Comparison of ENCODE assay signal across 29 cellular contexts in the genomic region with DNA sequence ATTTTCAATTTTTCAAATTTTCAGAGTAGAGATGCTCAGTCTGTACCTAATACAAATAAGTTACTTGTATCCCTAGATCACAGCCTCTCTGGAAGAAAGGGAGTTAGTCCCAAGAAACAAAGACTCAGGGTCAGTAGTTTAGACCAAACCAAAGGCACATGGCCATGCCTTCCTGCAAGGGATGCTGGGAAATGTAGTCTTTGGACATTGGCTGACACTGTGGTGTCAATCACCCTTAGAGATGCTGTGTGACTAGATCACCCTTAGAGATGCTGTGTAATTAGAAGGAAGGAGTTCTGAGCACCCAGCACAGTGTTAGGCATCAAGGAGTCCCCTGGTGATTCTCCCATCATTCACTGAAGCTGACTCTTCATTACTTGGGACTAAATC.
A peak's percentile ranks its signal among the peaks of the same experiment; 100 is the strongest.
DNase-seq lines count a peak whose midpoint lies in the region; ATAC-seq, FAIRE-seq and TF ChIP-seq lines count a peak whose summit lies in the region.
"Had no signal": no experiment of that assay in that cellular context is flagged by ENCODE, and none has a peak within 500 bp of the region (broad histone marks: within the 10 kb centered on the region; RNA-seq: fewer than 3 reads in every experiment).

No MANE protein-coding gene starts in this region.

- no peak overlapping the region for H2AFZ ChIP-seq in HepG2 (ENCODE audit: low read length)

- H3K27ac ChIP-seq in HepG2 (ENCODE audit: extremely low read length, insufficient read depth, low read length) (no peak overlapping the region), right lobe of liver (no peak overlapping the region), brain microvascular endothelial cell (peak overlapping the region; percentile 100)
- H3K27ac ChIP-seq: foreskin keratinocyte, heart right ventricle, KMS-11, upper lobe of right lung had no signal

- H3K79me2 ChIP-seq in HepG2 (ENCODE audit: insufficient read depth, low read length), result no peaks in the 10 kb centered on the region

- H3K4me3 ChIP-seq in HepG2 (replicated peaks in 1 of 3; ENCODE audit: insufficient read depth in 1 of 3, low read depth in 2 of 3, low read length in 3 of 3) (no peak overlapping the region), right lobe of liver (no peak overlapping the region), NB4 (ENCODE audit: low read depth, low read length) (no peak overlapping the region), brain microvascular endothelial cell (ENCODE audit: low read depth, low read length) (no peak overlapping the region)
- H3K4me3 ChIP-seq: heart right ventricle, skin epidermis, upper lobe of right lung had no signal

- POLR2A ChIA-PET in HepG2 (lab: Yijun Ruan, JAX), result no interaction called here

- H3K4me3 Mint-ChIP-seq in progenitor cell of endocrine pancreas (ENCODE audit: low read depth), result no peak overlapping the region
- H3K4me3 Mint-ChIP-seq: naive B cell, T-cell had no signal

- no peak for TF ChIP-seq EP300 in HepG2 (IDR thresholded peaks at IDR 0.05; ENCODE audit: low read depth in 2 of 2, low read length in 2 of 2)
- TF ChIP-seq EP300 in HepG2 (CRISPR knock-in tag; IDR thresholded peaks at IDR 0.05; ENCODE audit: borderline replicate concordance), result no peak

- H3K36me3 ChIP-seq in HepG2 (replicated peaks in 1 of 2; ENCODE audit: control insufficient read depth in 1 of 2, insufficient read depth in 2 of 2, low read length in 2 of 2) (no peaks in the 10 kb centered on the region), right lobe of liver (no peaks in the 10 kb centered on the region), brain microvascular endothelial cell (replicated peaks) (no peaks in the 10 kb centered on the region)
- H3K36me3 ChIP-seq: heart right ventricle, upper lobe of right lung had no signal

- H3K4me2 ChIP-seq in HepG2 (ENCODE audit: low read depth, low read length), result no peak overlapping the region
- H3K4me2 ChIP-seq: KMS-11 had no signal

- in situ Hi-C loops in HepG2 (cut with HindIII; ENCODE audit: extremely low pct_ligation_motif_present, low pct_unique_long_range_greater_than_20kb), result no loop called here
- in situ Hi-C loops in brain microvascular endothelial cell (cut with HindIII; ENCODE audit: low pct_ligation_motif_present, low sequenced_read_pairs), result no loop called here

- H3K9ac ChIP-seq in HepG2 (ENCODE audit: insufficient read depth, low read depth, low read length), result no peak overlapping the region
- H3K9ac ChIP-seq: KMS-11 had no signal

- DNase-seq in HepG2 (ENCODE audit: low spot score) (no peak), right lobe of liver (no peak), NB4 (ENCODE audit: low read depth) (peak; percentile 23), brain microvascular endothelial cell (peak; percentile 63), NOMO-1 (lab: John Stamatoyannopoulos, UW; ENCODE audit: unreplicated experiment in 2 of 2) (no peak), SHP77 treated with DMSO at 0.1 percent for 48 hours (lab: John Stamatoyannopoulos, UW) (no peak), NCI-H524 (lab: John Stamatoyannopoulos, UW) (no peak), progenitor cell of endocrine pancreas (ENCODE audit: low spot score, unreplicated experiment) (no peak)
- DNase-seq: ACHN; activated CD4-positive, CD25-positive, alpha-beta regulatory T cell treated with anti-CD3 and anti-CD28 coated beads, Interleukin-2, amount 50 U/mL, for 72 hours; activated CD8-positive, alpha-beta memory T cell treated with anti-CD3 and anti-CD28 coated beads for 24 hours; activated gamma-delta T cell treated with Interleukin-2 at 50 U/mL for 16 hours; activated T-cell treated with anti-CD3 and anti-CD28 coated beads, Interleukin-2, amount 50 U/mL, for 1 hour; DMS79 treated with DMSO at 0.1 percent for 48 hours; effector memory CD4-positive, alpha-beta T cell; foreskin keratinocyte; heart right ventricle; naive B cell; NCI-H1694 treated with DMSO at 0.1 percent for 48 hours; NCI-H2171 treated with DMSO at 0.1 percent for 48 hours; nucleus accumbens; stimulated activated CD4-positive, alpha-beta T cell treated with anti-CD3 and anti-CD28 coated beads, Interleukin-2, amount 100 ng/mL, for 24 hours; substantia nigra; T-cell; upper lobe of right lung had no signal

- TF ChIP-seq CTCF in HepG2 (CRISPR knock-in tag; IDR thresholded peaks at IDR 0.05) (no peak), right lobe of liver (IDR thresholded peaks at IDR 0.05) (no peak), NB4 (IDR thresholded peaks at IDR 0.05; ENCODE audit: low read depth, low read length) (no peak), brain microvascular endothelial cell (IDR thresholded peaks at IDR 0.05; ENCODE audit: low read depth, low read length, missing control alignments) (no peak), progenitor cell of endocrine pancreas (IDR thresholded peaks at IDR 0.05; ENCODE audit: unreplicated experiment) (no peak)

- FAIRE-seq in HepG2 (lab: Jason Lieb, UNC), result peak; percentile 21
- FAIRE-seq: GM12891 had no signal

- peaks cover 11% of the 10 kb centered on the region for H3K9me3 Mint-ChIP-seq in progenitor cell of endocrine pancreas (ENCODE audit: low read depth)

- ATAC-seq in HepG2, result no peak
- ATAC-seq in right lobe of liver, result no peak
- ATAC-seq: foreskin keratinocyte, Right ventricle myocardium inferior, T-cell, upper lobe of right lung had no signal

- intact Hi-C loops in HepG2 (cut with micrococcal nuclease; ENCODE audit: unreplicated experiment) (no loop called here), right lobe of liver (cut with DNase I) (no loop called here)

- H3K36me3 Mint-ChIP-seq in progenitor cell of endocrine pancreas (ENCODE audit: insufficient read depth), result no peaks in the 10 kb centered on the region

- H3K27me3 Mint-ChIP-seq in progenitor cell of endocrine pancreas, result peaks cover 7% of the 10 kb centered on the region

- BruUV-seq in HepG2 (replicated peaks; lab: Mats Ljungman, UMichigan), result no TSS peak

- H3K4me1 Mint-ChIP-seq in progenitor cell of endocrine pancreas (ENCODE audit: low read depth), result no peaks in the 10 kb centered on the region

- peaks cover 1 to 35% of the 10 kb centered on the region in 2 experiments; a peak in 4 of 5 replicates for H3K27me3 ChIP-seq in HepG2 (ENCODE audit: control insufficient read depth in 1 of 2, insufficient read depth in 2 of 2, low read length in 2 of 2)
- no peaks in the 10 kb centered on the region for H3K27me3 ChIP-seq in right lobe of liver
- H3K27me3 ChIP-seq in brain microvascular endothelial cell (replicated peaks), result no peaks in the 10 kb centered on the region
- H3K27me3 ChIP-seq: foreskin keratinocyte, upper lobe of right lung had no signal

- TF ChIP-seq POLR2A in HepG2 (IDR thresholded peaks at IDR 0.05; ENCODE audit: insufficient read depth in 1 of 2, low read depth in 2 of 2, low read length in 2 of 2) (no peak), right lobe of liver (IDR thresholded peaks at IDR 0.05) (no peak), NB4 (IDR thresholded peaks at IDR 0.05; ENCODE audit: extremely low read depth, insufficient read length) (no peak)

- H3K4me1 ChIP-seq in HepG2 (ENCODE audit: insufficient read depth, low read length), result no peaks in the 10 kb centered on the region
- no peaks in the 10 kb centered on the region for H3K4me1 ChIP-seq in right lobe of liver
- H3K4me1 ChIP-seq: upper lobe of right lung had no signal

- CTCF ChIA-PET in HepG2 (lab: Yijun Ruan, JAX; ENCODE audit: low intra/inter-chr PET ratio, low total read pairs), result no interaction called here

- TF ChIP-seq RAD21 in HepG2 (CRISPR knock-in tag; IDR thresholded peaks at IDR 0.05), result no peak

- no peaks in the 10 kb centered on the region for H3K9me3 ChIP-seq in HepG2 (ENCODE audit: low read length)
- H3K9me3 ChIP-seq in right lobe of liver, result no peaks in the 10 kb centered on the region
- H3K9me3 ChIP-seq: heart right ventricle, upper lobe of right lung had no signal

- H3K27ac Mint-ChIP-seq in progenitor cell of endocrine pancreas, result no peak overlapping the region
- H3K27ac Mint-ChIP-seq: naive B cell, T-cell had no signal

- no peaks in the 10 kb centered on the region for H4K20me1 ChIP-seq in HepG2 (ENCODE audit: insufficient read depth, low read length)

TF ChIP-seq in HepG2, 621 proteins besides CTCF, POLR2A, EP300 and RAD21:
- no peak for TF ChIP-seq ZNF101 (CRISPR knock-in tag; IDR thresholded peaks at IDR 0.05; ENCODE audit: borderline replicate concordance, low read depth)
- peak; percentile 83 for TF ChIP-seq ZNF143 (CRISPR knock-in tag; IDR thresholded peaks at IDR 0.05)
- TF ChIP-seq THAP11 (CRISPR knock-in tag; IDR thresholded peaks at IDR 0.05), result peak; percentile 91
- TF ChIP-seq GABPA (IDR thresholded peaks at IDR 0.05; ENCODE audit: low read depth, low read length), result no peak
- 0 out of 2 replicates have a peak, but pooled peaks have one; percentile 23 for TF ChIP-seq GABPA (CRISPR knock-in tag; IDR thresholded peaks at IDR 0.05; ENCODE audit: low read depth)
TF ChIP-seq in HepG2: peak in this region for 3.

Comparison
In these comparisons a context has a peak if more than half of its experiments do, and no peak if none do; other contexts are left out.
1. DNase-seq: peak in NB4 (single experiment) and brain microvascular endothelial cell (single experiment); none in HepG2 (single experiment), right lobe of liver (0 of 3), NOMO-1 (0 of 2), SHP77 treated with DMSO at 0.1 percent for 48 hours (single experiment), NCI-H524 (0 of 2) and progenitor cell of endocrine pancreas (single experiment).